Comparison of ENCODE assay signal across 11 cellular contexts in genomic region chr22:50786936-50787335, GRCh38. TPM values are rescaled to one million over a fixed set of nuclear protein-coding genes. Genes with fewer than 3 reads are reported as not detected.
DNase-seq lines count a peak whose midpoint lies in the region; ATAC-seq, FAIRE-seq and TF ChIP-seq lines count a peak whose summit lies in the region.
"Not testable (repeated sequence)": the region's sequence is repeated elsewhere in the genome, so short reads cannot be mapped to it uniquely, and the experiment has no call there.
"Had no signal": no experiment of that assay in that cellular context is flagged by ENCODE, and none has a peak within 500 bp of the region (broad histone marks: within the 10 kb centered on the region; RNA-seq: fewer than 3 reads in every experiment).

No MANE protein-coding gene starts in this region.

- not testable (repeated sequence) for H3K9me3 Mint-ChIP-seq in activated CD4-positive, alpha-beta memory T cell treated with anti-CD3 and anti-CD28 coated beads for 36 hours

- TF ChIP-seq CTCF in A673 (conservative IDR thresholded peaks at IDR 0.05; ENCODE audit: low read depth, low read length); SK-N-SH (IDR thresholded peaks at IDR 0.05); GM12878 (IDR thresholded peaks at IDR 0.05 in 2 of 3, conservative IDR thresholded peaks at IDR 0.05 in 1 of 3; ENCODE audit: control insufficient read depth in 2 of 3, extremely low read depth in 1 of 3, insufficient read depth in 1 of 3, low read depth in 3 of 3, low read length in 3 of 3); HepG2 (CRISPR knock-in tag; IDR thresholded peaks at IDR 0.05): not testable (repeated sequence)

- not testable (repeated sequence) for H3K79me2 ChIP-seq in SK-N-SH (ENCODE audit: insufficient read depth); GM12878 (ENCODE audit: control insufficient read depth, insufficient read depth, low read length); HepG2 (ENCODE audit: insufficient read depth, low read length)

- H3K4me3 Mint-ChIP-seq in activated CD4-positive, alpha-beta memory T cell treated with anti-CD3 and anti-CD28 coated beads for 36 hours: not testable (repeated sequence)

- H3K9me2 ChIP-seq in SK-N-SH: not testable (repeated sequence)

- TF ChIP-seq RAD21 in SK-N-SH (IDR thresholded peaks at IDR 0.05; ENCODE audit: low read length); GM12878 (IDR thresholded peaks at IDR 0.05; ENCODE audit: insufficient read depth, low read depth, low read length); HepG2 (CRISPR knock-in tag; IDR thresholded peaks at IDR 0.05): not testable (repeated sequence)

- intact Hi-C loops in A673 (cut with micrococcal nuclease; ENCODE audit: unreplicated experiment); activated CD4-positive, alpha-beta memory T cell treated with anti-CD3 and anti-CD28 coated beads for 36 hours (cut with micrococcal nuclease); GM12878 (cut with micrococcal nuclease; ENCODE audit: unreplicated experiment); HepG2 (cut with micrococcal nuclease; ENCODE audit: unreplicated experiment): not testable (repeated sequence)

- not testable (repeated sequence) for H3K27me3 ChIP-seq in A673 (replicated peaks; ENCODE audit: insufficient read depth, low read depth, low read length, poor library complexity); MG63; SK-N-SH (ENCODE audit: insufficient read depth); GM12878 (replicated peaks in 1 of 2; ENCODE audit: control insufficient read depth in 2 of 2, insufficient read depth in 2 of 2, low read length in 1 of 2); HepG2 (ENCODE audit: control insufficient read depth in 1 of 2, insufficient read depth in 2 of 2, low read length in 2 of 2)

- BruUV-seq in A673 (replicated peaks; lab: Mats Ljungman, UMichigan) (TSS peak; percentile 12), GM12878 (replicated peaks; lab: Mats Ljungman, UMichigan) (TSS peak; percentile 34), HepG2 (replicated peaks; lab: Mats Ljungman, UMichigan) (TSS peak; percentile 40)

- not testable (repeated sequence) for ATAC-seq in GM12878, HepG2

- not testable (repeated sequence) for H3K4me1 Mint-ChIP-seq in activated CD4-positive, alpha-beta memory T cell treated with anti-CD3 and anti-CD28 coated beads for 36 hours (ENCODE audit: low read depth)

- WGBS in SK-N-SH (ENCODE audit: low lambda C conversion rate): 24% methylated on average over 5 of the region's 5 CpGs
- WGBS in GM12878 (ENCODE audit: insufficient coverage, insufficient replicate concordance, low lambda C conversion rate, missing lambda C conversion rate): 0% methylated on average over 3 of the region's 5 CpGs
- WGBS in HepG2 (ENCODE audit: low lambda C conversion rate): 94% methylated on average over 2 of the region's 5 CpGs

- not testable (repeated sequence) for H3F3A ChIP-seq in SK-N-SH (replicated peaks; ENCODE audit: insufficient read depth)

- not testable (repeated sequence) for H3K9ac ChIP-seq in SK-N-SH; GM12878 (ENCODE audit: control insufficient read depth, insufficient read depth, low read length); HepG2 (ENCODE audit: insufficient read depth, low read depth, low read length)

- H3K27ac Mint-ChIP-seq in activated CD4-positive, alpha-beta memory T cell treated with anti-CD3 and anti-CD28 coated beads for 36 hours: not testable (repeated sequence)

- H3K36me3 Mint-ChIP-seq in activated CD4-positive, alpha-beta memory T cell treated with anti-CD3 and anti-CD28 coated beads for 36 hours: not testable (repeated sequence)

- H3K27me3 Mint-ChIP-seq in activated CD4-positive, alpha-beta memory T cell treated with anti-CD3 and anti-CD28 coated beads for 36 hours: not testable (repeated sequence)

- not testable (repeated sequence) for H3K4me1 ChIP-seq in A673 (ENCODE audit: insufficient read depth, low read length, poor library complexity, severe bottlenecking); SK-N-SH (ENCODE audit: control insufficient read depth in 1 of 2, insufficient read depth in 2 of 2, low read depth in 1 of 2, low read length in 1 of 2); GM12878 (ENCODE audit: control insufficient read depth, insufficient read depth, low read length); HepG2 (ENCODE audit: insufficient read depth, low read length)

- not testable (repeated sequence) for H3K9me3 ChIP-seq in A673 (ENCODE audit: low read depth, low read length, poor library complexity, severe bottlenecking); MG63; SK-N-SH; GM12878 (replicated peaks; ENCODE audit: control insufficient read depth, insufficient read depth, low read length); HepG2 (ENCODE audit: low read length)

- in situ Hi-C loops in GM12878 (cut with MboI); HepG2 (cut with HindIII; ENCODE audit: extremely low pct_ligation_motif_present, low pct_unique_long_range_greater_than_20kb): not testable (repeated sequence)

- not testable (repeated sequence) for TF ChIP-seq POLR2A in GM12878 (IDR thresholded peaks at IDR 0.05; ENCODE audit: low read depth, low read length); HepG2 (IDR thresholded peaks at IDR 0.05; ENCODE audit: insufficient read depth in 1 of 2, low read depth in 2 of 2, low read length in 2 of 2)

- H3K27ac ChIP-seq in A673 (ENCODE audit: low read depth, low read length, poor library complexity, severe bottlenecking); SK-N-SH (ENCODE audit: low read depth in 2 of 2, low read length in 1 of 2); GM12878 (ENCODE audit: control insufficient read depth, insufficient read depth); HepG2 (ENCODE audit: extremely low read length, insufficient read depth, low read length): not testable (repeated sequence)

- H4K20me1 ChIP-seq in SK-N-SH (ENCODE audit: insufficient read depth); GM12878 (ENCODE audit: control insufficient read depth, insufficient read depth); HepG2 (ENCODE audit: insufficient read depth, low read length): not testable (repeated sequence)

- TF ChIP-seq EP300 in SK-N-SH (IDR thresholded peaks at IDR 0.05; ENCODE audit: borderline replicate concordance in 1 of 2, low read depth in 1 of 2, low read length in 1 of 2); GM12878 (IDR thresholded peaks at IDR 0.05; ENCODE audit: borderline replicate concordance in 1 of 2, control insufficient read depth in 1 of 2, low read depth in 2 of 2, low read length in 2 of 2); HepG2 (IDR thresholded peaks at IDR 0.05; ENCODE audit: low read depth in 2 of 2, low read length in 2 of 2); HepG2 (CRISPR knock-in tag; IDR thresholded peaks at IDR 0.05; ENCODE audit: borderline replicate concordance): not testable (repeated sequence)

- POLR2A ChIA-PET in A673 (lab: Charles Lee; ENCODE audit: low non-redundant PET); SK-N-SH (lab: Yijun Ruan, JAX); activated CD4-positive, alpha-beta memory T cell treated with anti-CD3 and anti-CD28 coated beads for 36 hours (lab: Charles Lee); GM12878 (lab: Charles Lee); HepG2 (lab: Yijun Ruan, JAX): not testable (repeated sequence)

- SMC1A ChIA-PET in GM12878 (lab: Charles Lee; ENCODE audit: uncharacterized antibody, unreplicated experiment): not testable (repeated sequence)

- RAD21 ChIA-PET in GM12878 (lab: Charles Lee; ENCODE audit: unreplicated experiment): not testable (repeated sequence)

- H3K4me2 ChIP-seq in SK-N-SH; GM12878 (ENCODE audit: control insufficient read depth, insufficient read depth); HepG2 (ENCODE audit: low read depth, low read length): not testable (repeated sequence)

- CTCF ChIA-PET in A673 (lab: Charles Lee); SK-N-SH (lab: Yijun Ruan, JAX); activated CD4-positive, alpha-beta memory T cell treated with anti-CD3 and anti-CD28 coated beads for 36 hours (lab: Charles Lee); GM12878 (lab: Yijun Ruan, JAX); HepG2 (lab: Yijun Ruan, JAX; ENCODE audit: low intra/inter-chr PET ratio, low total read pairs): not testable (repeated sequence)

- not testable (repeated sequence) for DNase-seq in A673 (ENCODE audit: low spot score); SK-N-SH; GM12878 (ENCODE audit: low read depth, low spot score); HepG2 (ENCODE audit: low spot score)
- DNase-seq in MG63: peak; percentile 5
- peak; percentile 30 for DNase-seq in activated CD4-positive, alpha-beta memory T cell treated with anti-CD3 and anti-CD28 coated beads for 36 hours

- not testable (repeated sequence) for H3K4me3 ChIP-seq in A673 (ENCODE audit: low read depth, low read length, poor library complexity, severe bottlenecking); MG63; SK-N-SH (ENCODE audit: low read depth in 2 of 2, low read length in 1 of 2); GM12878; HepG2 (replicated peaks in 1 of 3; ENCODE audit: insufficient read depth in 1 of 3, low read depth in 2 of 3, low read length in 3 of 3)

- FAIRE-seq in GM12878 (lab: Jason Lieb, UNC); HepG2 (lab: Jason Lieb, UNC): not testable (repeated sequence)

- H2AFZ ChIP-seq in SK-N-SH (ENCODE audit: low read depth); GM12878 (ENCODE audit: control insufficient read depth, low read depth, low read length); HepG2 (ENCODE audit: low read length): not testable (repeated sequence)

- H3K36me3 ChIP-seq in A673 (ENCODE audit: insufficient read depth, low read length, poor library complexity, severe bottlenecking); MG63; SK-N-SH (replicated peaks in 1 of 2; ENCODE audit: control insufficient read depth in 1 of 2, insufficient read depth in 2 of 2, low read length in 1 of 2); GM12878 (ENCODE audit: control insufficient read depth in 2 of 2, insufficient read depth in 2 of 2, low read length in 1 of 2); HepG2 (replicated peaks in 1 of 2; ENCODE audit: control insufficient read depth in 1 of 2, insufficient read depth in 2 of 2, low read length in 2 of 2): not testable (repeated sequence)

RNA-seq across cellular contexts. Expression of gene RABL2B, which starts 3.5 kb away (rescaled TPM):
- total RNA-seq in A673 (2021): 36.8 and 45.2 TPM in 2 replicates
- 6.5 and 11.5 TPM in 2 replicates for total RNA-seq in MG63 (2014; rRNA removed; shearing (Covaris generic); ENCODE audit: low replicate concordance)
- polyA plus RNA-seq in SK-N-SH (2012; rRNA removed): 61.7 and 72.9 TPM in 2 replicates
- 45.2 and 47.8 TPM in 2 replicates for polyA plus RNA-seq in SK-N-SH (2012; cell fraction: cytosol; rRNA removed)
- 184 and 246 TPM in 2 replicates for polyA plus RNA-seq in SK-N-SH (2012; cell fraction: nucleus; rRNA removed)
- total RNA-seq in activated CD4-positive, alpha-beta memory T cell treated with anti-CD3 and anti-CD28 coated beads for 36 hours: 10 to 100 TPM; 20.0 to 21.8 TPM
- 49.7 and 52.3 TPM in 2 replicates for total RNA-seq in GM12878 (2013; cell fraction: nucleolus; rRNA removed)
- total RNA-seq in GM12878 (2014; rRNA removed): 9.8 and 13.8 TPM in 2 replicates
- 8.9 and 9.0 TPM in 2 replicates for total RNA-seq in GM12878 (2014; rRNA removed; fragmentation: Illumina TruSeq; extraction: Trizol)
- 15.8 and 16.3 TPM in 2 replicates for total RNA-seq in GM12878 (2021)
- polyA plus RNA-seq in GM12878 (2011; ENCODE audit: low read depth): 9.7 TPM
- 18.5 and 27.4 TPM in 2 replicates for polyA plus RNA-seq in GM12878 (2011; rRNA removed)
- polyA plus RNA-seq in GM12878 (2011; cell fraction: cytosol; rRNA removed): 19.5 and 27.7 TPM in 2 replicates
- polyA plus RNA-seq in GM12878 (2011; cell fraction: nucleus; rRNA removed): 58.0 and 66.6 TPM in 2 replicates
- 15.9 and 17.1 TPM in 2 replicates for polyA plus RNA-seq in GM12878 (2012)
- polyA plus RNA-seq in GM12878 (2014; fragmentation: Illumina TruSeq; extraction: Trizol): 20.3 and 22.3 TPM in 2 replicates
- 1 to 10 TPM; 3.1 to 3.7 TPM for polyA plus RNA-seq in GM12878 (2014; fragmentation: Nextera tagmentation; extraction: Ambion mirVana)
- polyA plus RNA-seq in GM12878 (2014; rRNA removed): 20.4 and 24.7 TPM in 2 replicates
- polyA plus RNA-seq in GM12878 (2016; fragmentation: Nextera tagmentation; extraction: Ambion mirVana): 10 to 100 TPM; 13.9 to 15.0 TPM
- 17.3 and 22.2 TPM in 2 replicates for polyA minus RNA-seq in GM12878 (2011; rRNA and poly(A)+ RNA removed)
- 6.7 and 8.3 TPM in 2 replicates for polyA minus RNA-seq in GM12878 (2011; cell fraction: cytosol; rRNA and poly(A)+ RNA removed)
- polyA minus RNA-seq in GM12878 (2011; cell fraction: nucleus; rRNA and poly(A)+ RNA removed): 15.0 and 20.7 TPM in 2 replicates
- 4.9 and 8.0 TPM in 2 replicates for total RNA-seq in HepG2 (2016; rRNA removed; fragmentation: Illumina TruSeq; extraction: Trizol)
- total RNA-seq in HepG2 (2016; cell fraction: cytosol; rRNA removed; fragmentation: Illumina TruSeq; extraction: Trizol; ENCODE audit: low read depth): 9.0 and 9.7 TPM in 2 replicates
- 4.5 and 7.5 TPM in 2 replicates for total RNA-seq in HepG2 (2016; cell fraction: insoluble cytoplasmic fraction; rRNA removed; fragmentation: Illumina TruSeq; extraction: Trizol)
- total RNA-seq in HepG2 (2016; cell fraction: membrane; rRNA removed; fragmentation: Illumina TruSeq; extraction: Trizol): 5.4 and 9.1 TPM in 2 replicates
- 12.7 and 14.3 TPM in 2 replicates for total RNA-seq in HepG2 (2016; cell fraction: nucleus; rRNA removed; fragmentation: Illumina TruSeq; extraction: Trizol)
- polyA plus RNA-seq in HepG2 (2011; rRNA removed): 27.9 and 28.3 TPM in 2 replicates
- 8.2 and 9.8 TPM in 2 replicates for polyA plus RNA-seq in HepG2 (2011; cell fraction: cytosol; rRNA removed)
- polyA plus RNA-seq in HepG2 (2011; cell fraction: nucleus; rRNA removed): 75.3 and 87.9 TPM in 2 replicates
- polyA plus RNA-seq in HepG2 (2012): 9.5 and 9.6 TPM in 2 replicates
- 4.1 and 6.8 TPM in 2 replicates for polyA plus RNA-seq in HepG2 (2016; cell fraction: cytosol; fragmentation: Illumina TruSeq; extraction: Trizol; ENCODE audit: low read depth)
- 11.8 and 12.5 TPM in 2 replicates for polyA plus RNA-seq in HepG2 (2016; cell fraction: insoluble cytoplasmic fraction; fragmentation: Illumina TruSeq; extraction: Trizol; ENCODE audit: low read depth)
- polyA plus RNA-seq in HepG2 (2016; cell fraction: membrane; fragmentation: Illumina TruSeq; extraction: Trizol; ENCODE audit: low read depth): 8.9 and 10.0 TPM in 2 replicates
- polyA plus RNA-seq in HepG2 (2016; cell fraction: nucleus; fragmentation: Illumina TruSeq; extraction: Trizol; ENCODE audit: insufficient read depth, low read depth): 38.4 and 47.1 TPM in 2 replicates
- polyA minus RNA-seq in HepG2 (2011; rRNA and poly(A)+ RNA removed; ENCODE audit: low replicate concordance): 16.1 and 22.0 TPM in 2 replicates
- polyA minus RNA-seq in HepG2 (2011; cell fraction: cytosol; rRNA and poly(A)+ RNA removed): 4.2 and 4.7 TPM in 2 replicates
- 21.5 and 23.5 TPM in 2 replicates for polyA minus RNA-seq in HepG2 (2011; cell fraction: nucleus; rRNA and poly(A)+ RNA removed)

RNA-seq across cellular contexts. Expression of gene ACR, which starts 48.9 kb away (rescaled TPM):
- not detected in 2 replicates for total RNA-seq in A673 (2021)
- not detected in 2 replicates for total RNA-seq in MG63 (2014; rRNA removed; shearing (Covaris generic); ENCODE audit: low replicate concordance)
- 0.08 and 0.15 TPM in 2 replicates for polyA plus RNA-seq in SK-N-SH (2012; rRNA removed)
- 0.07 TPM in 1 of 2 replicates, not detected in the other for polyA plus RNA-seq in SK-N-SH (2012; cell fraction: cytosol; rRNA removed)
- 0.41 and 0.42 TPM in 2 replicates for polyA plus RNA-seq in SK-N-SH (2012; cell fraction: nucleus; rRNA removed)
- not detected for total RNA-seq in activated CD4-positive, alpha-beta memory T cell treated with anti-CD3 and anti-CD28 coated beads for 36 hours
- total RNA-seq in GM12878 (2013; cell fraction: nucleolus; rRNA removed): not detected in 2 replicates
- total RNA-seq in GM12878 (2014; rRNA removed): not detected in 2 replicates
- total RNA-seq in GM12878 (2014; rRNA removed; fragmentation: Illumina TruSeq; extraction: Trizol): not detected in 2 replicates
- total RNA-seq in GM12878 (2021): not detected in 2 replicates
- polyA plus RNA-seq in GM12878 (2011; ENCODE audit: low read depth): not detected
- polyA plus RNA-seq in GM12878 (2011; rRNA removed): not detected in 2 replicates
- polyA plus RNA-seq in GM12878 (2011; cell fraction: cytosol; rRNA removed): not detected in 2 replicates
- not detected in 2 replicates for polyA plus RNA-seq in GM12878 (2011; cell fraction: nucleus; rRNA removed)
- not detected in 2 replicates for polyA plus RNA-seq in GM12878 (2012)
- not detected in 2 replicates for polyA plus RNA-seq in GM12878 (2014; fragmentation: Illumina TruSeq; extraction: Trizol)
- polyA plus RNA-seq in GM12878 (2014; fragmentation: Nextera tagmentation; extraction: Ambion mirVana): not detected
- not detected in 2 replicates for polyA plus RNA-seq in GM12878 (2014; rRNA removed)
- polyA plus RNA-seq in GM12878 (2016; fragmentation: Nextera tagmentation; extraction: Ambion mirVana): not detected
- not detected in 2 replicates for polyA minus RNA-seq in GM12878 (2011; rRNA and poly(A)+ RNA removed)
- not detected in 2 replicates for polyA minus RNA-seq in GM12878 (2011; cell fraction: cytosol; rRNA and poly(A)+ RNA removed)
- polyA minus RNA-seq in GM12878 (2011; cell fraction: nucleus; rRNA and poly(A)+ RNA removed): not detected in 2 replicates
- not detected in 2 replicates for total RNA-seq in HepG2 (2016; rRNA removed; fragmentation: Illumina TruSeq; extraction: Trizol)
- not detected in 2 replicates for total RNA-seq in HepG2 (2016; cell fraction: cytosol; rRNA removed; fragmentation: Illumina TruSeq; extraction: Trizol; ENCODE audit: low read depth)
- total RNA-seq in HepG2 (2016; cell fraction: insoluble cytoplasmic fraction; rRNA removed; fragmentation: Illumina TruSeq; extraction: Trizol): not detected in 2 replicates
- not detected in 2 replicates for total RNA-seq in HepG2 (2016; cell fraction: membrane; rRNA removed; fragmentation: Illumina TruSeq; extraction: Trizol)
- not detected in 2 replicates for total RNA-seq in HepG2 (2016; cell fraction: nucleus; rRNA removed; fragmentation: Illumina TruSeq; extraction: Trizol)
- 0.15 and 0.29 TPM in 2 replicates for polyA plus RNA-seq in HepG2 (2011; rRNA removed)
- 0.04 and 0.12 TPM in 2 replicates for polyA plus RNA-seq in HepG2 (2011; cell fraction: cytosol; rRNA removed)
- 0.51 and 0.73 TPM in 2 replicates for polyA plus RNA-seq in HepG2 (2011; cell fraction: nucleus; rRNA removed)
- polyA plus RNA-seq in HepG2 (2012): 0.44 TPM in 1 of 2 replicates, not detected in the other
- polyA plus RNA-seq in HepG2 (2016; cell fraction: cytosol; fragmentation: Illumina TruSeq; extraction: Trizol; ENCODE audit: low read depth): not detected in 2 replicates
- not detected in 2 replicates for polyA plus RNA-seq in HepG2 (2016; cell fraction: insoluble cytoplasmic fraction; fragmentation: Illumina TruSeq; extraction: Trizol; ENCODE audit: low read depth)
- polyA plus RNA-seq in HepG2 (2016; cell fraction: membrane; fragmentation: Illumina TruSeq; extraction: Trizol; ENCODE audit: low read depth): not detected in 2 replicates
- not detected in 2 replicates for polyA plus RNA-seq in HepG2 (2016; cell fraction: nucleus; fragmentation: Illumina TruSeq; extraction: Trizol; ENCODE audit: insufficient read depth, low read depth)
- polyA minus RNA-seq in HepG2 (2011; rRNA and poly(A)+ RNA removed; ENCODE audit: low replicate concordance): not detected in 2 replicates
- polyA minus RNA-seq in HepG2 (2011; cell fraction: cytosol; rRNA and poly(A)+ RNA removed): not detected in 2 replicates
- 0.62 and 0.77 TPM in 2 replicates for polyA minus RNA-seq in HepG2 (2011; cell fraction: nucleus; rRNA and poly(A)+ RNA removed)
- total RNA-seq: CD4-positive, alpha-beta T cell; CD8-positive, alpha-beta memory T cell; GM23338; H4 had no signal
- polyA plus RNA-seq: CD14-positive monocyte; CD8-positive, alpha-beta memory T cell; GM23338 had no signal
